In genomic region chr22:19984201-19984753, GRCh38 we compare ENCODE assay signal across 8 cellular contexts. TPM values are rescaled to one million over a fixed set of nuclear protein-coding genes. Genes with fewer than 3 reads are reported as not detected.
A peak's percentile ranks its signal among the peaks of the same experiment; 100 is the strongest.
DNase-seq lines count a peak whose midpoint lies in the region; ATAC-seq, FAIRE-seq and TF ChIP-seq lines count a peak whose summit lies in the region.

No MANE protein-coding gene starts in this region.

- no peaks in the 10 kb centered on the region for H3K36me3 ChIP-seq in keratinocyte (ENCODE audit: control insufficient read depth in 2 of 2, extremely low read depth in 1 of 2, insufficient read depth in 2 of 2, low read length in 2 of 2)

- H3K27me3 ChIP-seq in AG04450 (ENCODE audit: control insufficient read depth, insufficient read depth, low read length) (no peaks in the 10 kb centered on the region), keratinocyte (ENCODE audit: control insufficient read depth, extremely low read depth, insufficient read depth, low read length) (no peaks in the 10 kb centered on the region)

- ATAC-seq in HG03108 (IDR thresholded peaks at IDR 0.05; ENCODE audit: unreplicated experiment): no peak

- H3K4me1 ChIP-seq in keratinocyte (ENCODE audit: control insufficient read depth, extremely low read depth, insufficient read depth, low read length): peaks cover 39% of the 10 kb centered on the region

- no peaks in the 10 kb centered on the region for H4K20me1 ChIP-seq in keratinocyte (ENCODE audit: control insufficient read depth, extremely low read depth, insufficient read depth, low read length)

- peak overlapping the region; percentile 60 for H3K4me2 ChIP-seq in keratinocyte (ENCODE audit: control insufficient read depth, extremely low read depth, insufficient read depth, low read depth, low read length)

- in situ Hi-C loops in GM13977 (cut with MboI; ENCODE audit: low pct_unique_long_range_greater_than_20kb, low sequenced_read_pairs, unreplicated experiment): no loop called here

- POLR2A ChIA-PET in AG04450 (lab: Yijun Ruan, JAX): interaction anchor here (1.4 kb wide), 1 partner anchor 36 kb away, joined by 3 read pairs; the partner anchor contains the start of gene TANGO2

- CTCF ChIA-PET in AG04450 (lab: Charles Lee): interaction anchor here (1.4 to 1.8 kb wide), 2 partner anchors 14 to 29 kb away, joined by 3 to 7 read pairs; no protein-coding TSS in a partner anchor

- no peak overlapping the region for H2AFZ ChIP-seq in keratinocyte (ENCODE audit: control insufficient read depth, low read length)

- H3K4me3 ChIP-seq in AG04450 (ENCODE audit: low read depth, low read length): no peak overlapping the region
- H3K4me3 ChIP-seq in keratinocyte (ENCODE audit: control insufficient read depth in 2 of 3, extremely low read depth in 1 of 3, insufficient read depth in 2 of 3, low read depth in 1 of 3, low read length in 3 of 3): peak overlapping the region in 1 of 3 experiments; percentile 11

- H3K9ac ChIP-seq in keratinocyte (ENCODE audit: control insufficient read depth, extremely low read depth, insufficient read depth, low read length): peak overlapping the region; percentile 62

- H3K27ac ChIP-seq in AG04450 (ENCODE audit: low read depth, low read length) (peak overlapping the region; percentile 31), keratinocyte (ENCODE audit: control insufficient read depth, insufficient read depth, low read length) (peak overlapping the region; percentile 65)

- H3K79me2 ChIP-seq in keratinocyte (ENCODE audit: control insufficient read depth, insufficient read depth, low read length): no peaks in the 10 kb centered on the region

- TF ChIP-seq CTCF in AG04450 (IDR thresholded peaks at IDR 0.05; ENCODE audit: low read depth, low read length): no peak
- TF ChIP-seq CTCF in keratinocyte (optimal IDR thresholded peaks at IDR 0.05 in 1 of 3, IDR thresholded peaks at IDR 0.05 in 1 of 3, conservative IDR thresholded peaks at IDR 0.05 in 1 of 3; ENCODE audit: extremely low read depth in 1 of 3, insufficient read depth in 2 of 3, low read length in 3 of 3): no peak
- no peak for TF ChIP-seq CTCF in GM13977 (IDR thresholded peaks at IDR 0.05; ENCODE audit: extremely low read depth, insufficient read depth, missing control alignments)

- peak; percentile 16 for DNase-seq in AG04450 (ENCODE audit: low read depth, low spot score)
- DNase-seq in HT1080 (ENCODE audit: low read depth): peak; percentile 83
- DNase-seq in astrocyte of the hippocampus (ENCODE audit: low read depth, low spot score): peak; percentile 83
- peak; percentile 92 for DNase-seq in keratinocyte (ENCODE audit: low read depth, low spot score)
- DNase-seq in activated CD8-positive, alpha-beta memory T cell treated with anti-CD3 and anti-CD28 coated beads, Interleukin-2, amount 50 U/mL, for 4 hours: no peak
- DNase-seq in GM13977 (ENCODE audit: low spot score): no peak
- no peak for DNase-seq in NCI-H82 treated with DMSO at 0.1 percent for 48 hours (lab: John Stamatoyannopoulos, UW; ENCODE audit: unreplicated experiment)

- dilution Hi-C loops in keratinocyte (cut with MboI; ENCODE audit: extremely low pct_ligation_motif_present, low sequenced_read_pairs): no loop called here

- peaks cover 5% of the 10 kb centered on the region for H3K9me1 ChIP-seq in keratinocyte (ENCODE audit: control insufficient read depth, extremely low read depth, insufficient read depth, low read length)

- peak; percentile 96 for FAIRE-seq in keratinocyte (lab: Jason Lieb, UNC)

- H3K9me3 ChIP-seq in AG04450 (ENCODE audit: control insufficient read depth, insufficient read depth, low read length): no peaks in the 10 kb centered on the region; the same call in 1 of the 2 replicates
- H3K9me3 ChIP-seq in keratinocyte (ENCODE audit: control insufficient read depth, low read depth, low read length): no peaks in the 10 kb centered on the region

RNA-seq across cellular contexts. Expression of gene ARVCF, which starts 32.3 kb away (rescaled TPM):
- 5.6 and 8.2 TPM in 2 replicates for polyA plus RNA-seq in AG04450 (2011; rRNA removed)
- polyA minus RNA-seq in AG04450 (2011; rRNA and poly(A)+ RNA removed): 6.6 and 12.0 TPM in 2 replicates
- total RNA-seq in HT1080 (2014; rRNA removed; shearing (Covaris generic)): 3.7 and 8.4 TPM in 2 replicates
- 2.7 and 3.2 TPM in 2 replicates for polyA plus RNA-seq in HT1080 (2015; cell fraction: cytosol; rRNA removed)
- polyA plus RNA-seq in HT1080 (2015; cell fraction: nucleus; rRNA removed): 17.3 and 19.9 TPM in 2 replicates
- polyA plus RNA-seq in keratinocyte: 5.3 to 8.4 TPM (median 5.7 TPM) in 3 replicates
- 5.3 TPM for polyA plus RNA-seq in keratinocyte (2011; ENCODE audit: low read depth)
- 1.7 and 4.0 TPM in 2 replicates for polyA plus RNA-seq in keratinocyte (2011; cell fraction: cytosol; rRNA removed)
- polyA plus RNA-seq in keratinocyte (2011; cell fraction: nucleus; rRNA removed): 21.1 and 26.3 TPM in 2 replicates
- polyA plus RNA-seq in keratinocyte (2012; ENCODE audit: low replicate concordance): 8.2 TPM in 2 replicates
- 4.3 to 14.6 TPM (median 5.1 TPM) in 3 replicates for polyA minus RNA-seq in keratinocyte
- 14.2 TPM for polyA minus RNA-seq in keratinocyte (2011; cell fraction: cytosol; rRNA and poly(A)+ RNA removed)
- 11.0 and 16.2 TPM in 2 replicates for polyA minus RNA-seq in keratinocyte (2011; cell fraction: nucleus; rRNA and poly(A)+ RNA removed)

RNA-seq across cellular contexts. Expression of gene TANGO2, which starts 36.6 kb away (rescaled TPM):
- polyA plus RNA-seq in AG04450 (2011; rRNA removed) (21.3 and 27.5 TPM in 2 replicates), keratinocyte (20.1 to 30.7 TPM (median 28.1 TPM) in 3 replicates)
- 35.8 and 44.2 TPM in 2 replicates for polyA minus RNA-seq in AG04450 (2011; rRNA and poly(A)+ RNA removed)
- 17.2 and 18.8 TPM in 2 replicates for total RNA-seq in HT1080 (2014; rRNA removed; shearing (Covaris generic))
- polyA plus RNA-seq in HT1080 (2015; cell fraction: cytosol; rRNA removed): 13.9 and 17.9 TPM in 2 replicates
- 19.0 and 23.6 TPM in 2 replicates for polyA plus RNA-seq in HT1080 (2015; cell fraction: nucleus; rRNA removed)
- 8.9 TPM for polyA plus RNA-seq in keratinocyte (2011; ENCODE audit: low read depth)
- 23.4 and 27.4 TPM in 2 replicates for polyA plus RNA-seq in keratinocyte (2011; cell fraction: cytosol; rRNA removed)
- 25.0 and 31.0 TPM in 2 replicates for polyA plus RNA-seq in keratinocyte (2011; cell fraction: nucleus; rRNA removed)
- 13.8 and 20.3 TPM in 2 replicates for polyA plus RNA-seq in keratinocyte (2012; ENCODE audit: low replicate concordance)
- 53.7 to 73.9 TPM (median 69.5 TPM) in 3 replicates for polyA minus RNA-seq in keratinocyte
- 33.0 TPM for polyA minus RNA-seq in keratinocyte (2011; cell fraction: cytosol; rRNA and poly(A)+ RNA removed)
- 11.0 and 15.4 TPM in 2 replicates for polyA minus RNA-seq in keratinocyte (2011; cell fraction: nucleus; rRNA and poly(A)+ RNA removed)

RNA-seq across cellular contexts. Expression of gene TXNRD2, which starts 42.7 kb away (rescaled TPM):
- polyA plus RNA-seq in AG04450 (2011; rRNA removed): 13.3 and 15.8 TPM in 2 replicates
- polyA minus RNA-seq in AG04450 (2011; rRNA and poly(A)+ RNA removed): 15.5 and 20.1 TPM in 2 replicates
- 94.5 and 120 TPM in 2 replicates for total RNA-seq in HT1080 (2014; rRNA removed; shearing (Covaris generic))
- polyA plus RNA-seq in HT1080 (2015; cell fraction: cytosol; rRNA removed): 40.5 and 56.9 TPM in 2 replicates
- 76.8 and 78.5 TPM in 2 replicates for polyA plus RNA-seq in HT1080 (2015; cell fraction: nucleus; rRNA removed)
- polyA plus RNA-seq in keratinocyte: 12.9 to 18.6 TPM (median 16.0 TPM) in 3 replicates
- polyA plus RNA-seq in keratinocyte (2011; ENCODE audit: low read depth): 2.3 TPM
- 7.3 and 14.2 TPM in 2 replicates for polyA plus RNA-seq in keratinocyte (2011; cell fraction: cytosol; rRNA removed)
- polyA plus RNA-seq in keratinocyte (2011; cell fraction: nucleus; rRNA removed): 16.4 and 18.1 TPM in 2 replicates
- 10.1 and 20.8 TPM in 2 replicates for polyA plus RNA-seq in keratinocyte (2012; ENCODE audit: low replicate concordance)
- polyA minus RNA-seq in keratinocyte: 8.9 to 29.3 TPM (median 11.3 TPM) in 3 replicates
- polyA minus RNA-seq in keratinocyte (2011; cell fraction: cytosol; rRNA and poly(A)+ RNA removed): 12.1 TPM
- 11.1 and 14.0 TPM in 2 replicates for polyA minus RNA-seq in keratinocyte (2011; cell fraction: nucleus; rRNA and poly(A)+ RNA removed)

RNA-seq across cellular contexts. Expression of gene COMT, which starts 42.7 kb away (rescaled TPM):
- polyA plus RNA-seq in AG04450 (2011; rRNA removed): 79.4 and 105 TPM in 2 replicates
- 29.9 and 32.0 TPM in 2 replicates for polyA minus RNA-seq in AG04450 (2011; rRNA and poly(A)+ RNA removed)
- 154 and 165 TPM in 2 replicates for total RNA-seq in HT1080 (2014; rRNA removed; shearing (Covaris generic))
- polyA plus RNA-seq in HT1080 (2015; cell fraction: cytosol; rRNA removed): 238 and 253 TPM in 2 replicates
- polyA plus RNA-seq in HT1080 (2015; cell fraction: nucleus; rRNA removed): 124 and 147 TPM in 2 replicates
- 130 to 225 TPM (median 139 TPM) in 3 replicates for polyA plus RNA-seq in keratinocyte
- 48.0 TPM for polyA plus RNA-seq in keratinocyte (2011; ENCODE audit: low read depth)
- polyA plus RNA-seq in keratinocyte (2011; cell fraction: cytosol; rRNA removed): 86.7 and 217 TPM in 2 replicates
- polyA plus RNA-seq in keratinocyte (2011; cell fraction: nucleus; rRNA removed): 187 and 206 TPM in 2 replicates
- 146 and 212 TPM in 2 replicates for polyA plus RNA-seq in keratinocyte (2012; ENCODE audit: low replicate concordance)
- 68.4 to 164 TPM (median 70.9 TPM) in 3 replicates for polyA minus RNA-seq in keratinocyte
- 238 TPM for polyA minus RNA-seq in keratinocyte (2011; cell fraction: cytosol; rRNA and poly(A)+ RNA removed)
- polyA minus RNA-seq in keratinocyte (2011; cell fraction: nucleus; rRNA and poly(A)+ RNA removed): 73.4 and 85.4 TPM in 2 replicates

Comparison
In these comparisons a context has a peak if more than half of its experiments do, and no peak if none do; other contexts are left out.
1. DNase-seq: peak in AG04450 (single experiment), HT1080 (single experiment), astrocyte of the hippocampus (single experiment) and keratinocyte (single experiment); none in activated CD8-positive, alpha-beta memory T cell treated with anti-CD3 and anti-CD28 coated beads, Interleukin-2, amount 50 U/mL, for 4 hours (single experiment), GM13977 (single experiment) and NCI-H82 treated with DMSO at 0.1 percent for 48 hours (single experiment).